Comparison of ENCODE assay signal across 14 cellular contexts in the genomic region with DNA sequence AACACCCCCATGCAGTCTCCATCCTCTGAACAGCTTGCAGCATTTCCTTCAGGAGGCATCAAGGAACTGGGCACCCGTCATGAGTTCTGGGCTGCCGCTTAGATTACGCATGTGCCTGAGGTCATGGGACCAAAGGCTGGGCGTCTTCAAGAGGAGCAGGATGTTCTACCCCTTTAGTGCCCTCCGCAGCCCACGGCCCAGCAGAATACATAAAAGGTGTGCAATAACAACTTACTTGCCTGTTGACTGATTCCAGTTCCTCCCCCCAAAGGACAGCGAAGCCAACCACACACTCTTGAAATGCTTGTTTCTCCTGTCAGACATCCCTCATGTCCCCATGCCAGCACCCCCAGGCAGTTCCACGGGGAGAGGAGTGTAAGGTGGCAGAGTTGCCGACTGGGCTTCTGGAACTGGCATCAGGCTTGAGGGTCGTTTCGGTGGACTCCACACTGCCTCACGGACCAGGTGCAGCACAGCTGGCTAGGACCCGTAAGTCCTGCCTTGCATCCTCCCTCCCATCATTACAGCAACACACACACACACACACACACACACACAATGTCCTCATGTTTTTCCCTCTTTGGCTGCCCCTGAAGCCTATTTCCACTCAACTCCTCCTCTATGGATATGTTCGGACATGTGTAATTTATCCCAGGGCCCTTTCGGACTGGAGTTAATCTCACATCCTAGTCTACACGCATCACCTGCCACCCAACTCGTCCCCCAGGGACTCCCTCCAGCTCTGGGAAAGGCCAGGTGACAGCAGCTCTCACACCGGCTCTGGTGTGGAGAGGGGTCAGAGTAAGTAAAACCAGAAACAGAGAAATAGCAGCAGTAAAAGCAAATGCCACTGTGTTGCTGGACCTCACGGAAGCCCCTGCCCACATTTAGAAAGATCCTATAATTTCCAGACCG.
A peak's percentile ranks its signal among the peaks of the same experiment; 100 is the strongest.
DNase-seq lines count a peak whose midpoint lies in the region; ATAC-seq and TF ChIP-seq lines count a peak whose summit lies in the region.
"Had no signal": no experiment of that assay in that cellular context is flagged by ENCODE, and none has a peak within 500 bp of the region (broad histone marks: within the 10 kb centered on the region; RNA-seq: fewer than 3 reads in every experiment).

No MANE protein-coding gene starts in this region.

- no peaks in the 10 kb centered on the region for H3K36me3 Mint-ChIP-seq in WTC11
- H3K36me3 Mint-ChIP-seq in nephron progenitor cell (ENCODE audit: low read depth): no peaks in the 10 kb centered on the region
- no peaks in the 10 kb centered on the region for H3K36me3 Mint-ChIP-seq in activated T-helper 2 cell treated with anti-CD3 and anti-CD28 coated beads, Interferon-gamma antibody, Interleukin-2, Interleukin-4, amounts not matched to agents 10 μg/mL and 5 μg/mL and 100 μg/mL, durations not matched to agents 14 hours and 24 hours and 36 hours (ENCODE audit: low read depth)
- H3K36me3 Mint-ChIP-seq: activated naive CD8-positive, alpha-beta T cell had no signal

- ATAC-seq in GM21786 (IDR thresholded peaks at IDR 0.05; ENCODE audit: unreplicated experiment): peak; percentile 24
- ATAC-seq in WTC11: peak; percentile 25; the same call in 1 of the 2 replicates
- ATAC-seq in GM21717 (IDR thresholded peaks at IDR 0.05; ENCODE audit: unreplicated experiment): no peak
- ATAC-seq in GM19397 (IDR thresholded peaks at IDR 0.05; ENCODE audit: unreplicated experiment): no peak

- H3K4me3 ChIP-seq in GM06990 (replicated peaks; ENCODE audit: low read depth, low read length): no peak overlapping the region

- POLR2A ChIA-PET in WTC11 (lab: Charles Lee): interaction anchor here (1.0 kb wide), 1 partner anchor 203 kb away, joined by 4 read pairs; no protein-coding TSS in a partner anchor

- TF ChIP-seq CTCF in GM06990 (IDR thresholded peaks at IDR 0.05; ENCODE audit: insufficient read depth, low read length, poor library complexity, severe bottlenecking) (no peak), WTC11 (IDR thresholded peaks at IDR 0.05) (no peak), nephron progenitor cell (IDR thresholded peaks at IDR 0.05) (no peak)

- intact Hi-C loops in activated T-helper 2 cell treated with anti-CD3 and anti-CD28 coated beads, Interferon-gamma antibody, Interleukin-2, Interleukin-4, amounts not matched to agents 10 μg/mL and 5 μg/mL and 100 μg/mL, durations not matched to agents 14 hours and 24 hours and 36 hours (cut with micrococcal nuclease): no loop called here
- intact Hi-C loops in posterior cingulate gyrus (cut with DNase I): no loop called here

- no peak overlapping the region for H3K27ac Mint-ChIP-seq in WTC11
- peak overlapping the region; percentile 74 for H3K27ac Mint-ChIP-seq in nephron progenitor cell
- H3K27ac Mint-ChIP-seq in activated T-helper 2 cell treated with anti-CD3 and anti-CD28 coated beads, Interferon-gamma antibody, Interleukin-2, Interleukin-4, amounts not matched to agents 10 μg/mL and 5 μg/mL and 100 μg/mL, durations not matched to agents 14 hours and 24 hours and 36 hours: no peak overlapping the region
- H3K27ac Mint-ChIP-seq: activated naive CD8-positive, alpha-beta T cell; HFFc6 had no signal

- no peaks in the 10 kb centered on the region; the same call in none of the 2 replicates for H3K27me3 Mint-ChIP-seq in WTC11 (ENCODE audit: low read depth)
- peaks cover 11% of the 10 kb centered on the region for H3K27me3 Mint-ChIP-seq in nephron progenitor cell (ENCODE audit: low read depth, poor library complexity)
- peaks cover 6% of the 10 kb centered on the region for H3K27me3 Mint-ChIP-seq in activated T-helper 2 cell treated with anti-CD3 and anti-CD28 coated beads, Interferon-gamma antibody, Interleukin-2, Interleukin-4, amounts not matched to agents 10 μg/mL and 5 μg/mL and 100 μg/mL, durations not matched to agents 14 hours and 24 hours and 36 hours (ENCODE audit: low read depth)

- H3K4me3 Mint-ChIP-seq in WTC11: no peak overlapping the region
- peak overlapping the region; percentile 5 for H3K4me3 Mint-ChIP-seq in nephron progenitor cell
- H3K4me3 Mint-ChIP-seq in activated T-helper 2 cell treated with anti-CD3 and anti-CD28 coated beads, Interferon-gamma antibody, Interleukin-2, Interleukin-4, amounts not matched to agents 10 μg/mL and 5 μg/mL and 100 μg/mL, durations not matched to agents 14 hours and 24 hours and 36 hours (ENCODE audit: low read depth): no peak overlapping the region
- H3K4me3 Mint-ChIP-seq: activated naive CD8-positive, alpha-beta T cell; HFFc6 had no signal

- CTCF ChIA-PET in WTC11 (lab: Charles Lee): interaction anchor here (1.6 to 1.9 kb wide), 2 partner anchors 16 to 144 kb away, joined by 3 to 7 read pairs; no protein-coding TSS in a partner anchor

- H3K4me1 Mint-ChIP-seq in WTC11 (peaks cover 19% of the 10 kb centered on the region), nephron progenitor cell (peaks cover 28% of the 10 kb centered on the region)
- H3K4me1 Mint-ChIP-seq in activated T-helper 2 cell treated with anti-CD3 and anti-CD28 coated beads, Interferon-gamma antibody, Interleukin-2, Interleukin-4, amounts not matched to agents 10 μg/mL and 5 μg/mL and 100 μg/mL, durations not matched to agents 14 hours and 24 hours and 36 hours (ENCODE audit: low read depth): peaks cover 10% of the 10 kb centered on the region

- no peaks in the 10 kb centered on the region for H3K27me3 ChIP-seq in GM06990 (replicated peaks; ENCODE audit: control insufficient read depth, insufficient read depth, low read length)

- H3K9me3 Mint-ChIP-seq in WTC11: no peaks in the 10 kb centered on the region
- H3K9me3 Mint-ChIP-seq in nephron progenitor cell: no peaks in the 10 kb centered on the region
- H3K9me3 Mint-ChIP-seq in activated T-helper 2 cell treated with anti-CD3 and anti-CD28 coated beads, Interferon-gamma antibody, Interleukin-2, Interleukin-4, amounts not matched to agents 10 μg/mL and 5 μg/mL and 100 μg/mL, durations not matched to agents 14 hours and 24 hours and 36 hours: no peaks in the 10 kb centered on the region
- H3K9me3 Mint-ChIP-seq: HFFc6 had no signal

- DNase-seq in GM06990 (ENCODE audit: extremely low read depth, insufficient read length) (peak; percentile 77), WTC11 (ENCODE audit: low spot score) (no peak), nephron progenitor cell (no peak), posterior cingulate gyrus (no peak)
- no peak for DNase-seq in activated T-helper 2 cell treated with anti-CD3 and anti-CD28 coated beads, Interferon-gamma antibody, Interleukin-2, Interleukin-4, amounts not matched to agents 10 μg/mL and 5 μg/mL and 100 μg/mL, durations not matched to agents 14 hours and 24 hours and 36 hours (ENCODE audit: low spot score)
- DNase-seq: activated CD8-positive, alpha-beta memory T cell treated with anti-CD3 and anti-CD28 coated beads, Interleukin-2, amount 50 U/mL, for 4 hours; DMS53; HFFc6; NCI-H82; SIG-M5 had no signal

- H3K36me3 ChIP-seq in GM06990 (ENCODE audit: control insufficient read depth, insufficient read depth, low read length): no peaks in the 10 kb centered on the region

TF ChIP-seq in WTC11, 78 proteins besides CTCF, POLR2A, EP300 and RAD21 (continues in another document):
- TF ChIP-seq, protein P1, sequence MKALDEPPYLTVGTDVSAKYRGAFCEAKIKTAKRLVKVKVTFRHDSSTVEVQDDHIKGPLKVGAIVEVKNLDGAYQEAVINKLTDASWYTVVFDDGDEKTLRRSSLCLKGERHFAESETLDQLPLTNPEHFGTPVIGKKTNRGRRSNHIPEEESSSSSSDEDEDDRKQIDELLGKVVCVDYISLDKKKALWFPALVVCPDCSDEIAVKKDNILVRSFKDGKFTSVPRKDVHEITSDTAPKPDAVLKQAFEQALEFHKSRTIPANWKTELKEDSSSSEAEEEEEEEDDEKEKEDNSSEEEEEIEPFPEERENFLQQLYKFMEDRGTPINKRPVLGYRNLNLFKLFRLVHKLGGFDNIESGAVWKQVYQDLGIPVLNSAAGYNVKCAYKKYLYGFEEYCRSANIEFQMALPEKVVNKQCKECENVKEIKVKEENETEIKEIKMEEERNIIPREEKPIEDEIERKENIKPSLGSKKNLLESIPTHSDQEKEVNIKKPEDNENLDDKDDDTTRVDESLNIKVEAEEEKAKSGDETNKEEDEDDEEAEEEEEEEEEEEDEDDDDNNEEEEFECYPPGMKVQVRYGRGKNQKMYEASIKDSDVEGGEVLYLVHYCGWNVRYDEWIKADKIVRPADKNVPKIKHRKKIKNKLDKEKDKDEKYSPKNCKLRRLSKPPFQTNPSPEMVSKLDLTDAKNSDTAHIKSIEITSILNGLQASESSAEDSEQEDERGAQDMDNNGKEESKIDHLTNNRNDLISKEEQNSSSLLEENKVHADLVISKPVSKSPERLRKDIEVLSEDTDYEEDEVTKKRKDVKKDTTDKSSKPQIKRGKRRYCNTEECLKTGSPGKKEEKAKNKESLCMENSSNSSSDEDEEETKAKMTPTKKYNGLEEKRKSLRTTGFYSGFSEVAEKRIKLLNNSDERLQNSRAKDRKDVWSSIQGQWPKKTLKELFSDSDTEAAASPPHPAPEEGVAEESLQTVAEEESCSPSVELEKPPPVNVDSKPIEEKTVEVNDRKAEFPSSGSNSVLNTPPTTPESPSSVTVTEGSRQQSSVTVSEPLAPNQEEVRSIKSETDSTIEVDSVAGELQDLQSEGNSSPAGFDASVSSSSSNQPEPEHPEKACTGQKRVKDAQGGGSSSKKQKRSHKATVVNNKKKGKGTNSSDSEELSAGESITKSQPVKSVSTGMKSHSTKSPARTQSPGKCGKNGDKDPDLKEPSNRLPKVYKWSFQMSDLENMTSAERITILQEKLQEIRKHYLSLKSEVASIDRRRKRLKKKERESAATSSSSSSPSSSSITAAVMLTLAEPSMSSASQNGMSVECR (CRISPR knock-in tag; IDR thresholded peaks at IDR 0.05; ENCODE audit: borderline replicate concordance): no peak
- TF ChIP-seq, protein P2, sequence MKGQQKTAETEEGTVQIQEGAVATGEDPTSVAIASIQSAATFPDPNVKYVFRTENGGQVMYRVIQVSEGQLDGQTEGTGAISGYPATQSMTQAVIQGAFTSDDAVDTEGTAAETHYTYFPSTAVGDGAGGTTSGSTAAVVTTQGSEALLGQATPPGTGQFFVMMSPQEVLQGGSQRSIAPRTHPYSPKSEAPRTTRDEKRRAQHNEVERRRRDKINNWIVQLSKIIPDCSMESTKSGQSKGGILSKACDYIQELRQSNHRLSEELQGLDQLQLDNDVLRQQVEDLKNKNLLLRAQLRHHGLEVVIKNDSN (CRISPR knock-in tag; IDR thresholded peaks at IDR 0.05): no peak
- no peak for TF ChIP-seq FOXJ3 (CRISPR knock-in tag; IDR thresholded peaks at IDR 0.05; ENCODE audit: borderline replicate concordance)
- TF ChIP-seq SMAD4 (CRISPR knock-in tag; IDR thresholded peaks at IDR 0.05): no peak
- TF ChIP-seq TCF7 (CRISPR knock-in tag; IDR thresholded peaks at IDR 0.05; ENCODE audit: low read depth): no peak
- TF ChIP-seq, protein P3, sequence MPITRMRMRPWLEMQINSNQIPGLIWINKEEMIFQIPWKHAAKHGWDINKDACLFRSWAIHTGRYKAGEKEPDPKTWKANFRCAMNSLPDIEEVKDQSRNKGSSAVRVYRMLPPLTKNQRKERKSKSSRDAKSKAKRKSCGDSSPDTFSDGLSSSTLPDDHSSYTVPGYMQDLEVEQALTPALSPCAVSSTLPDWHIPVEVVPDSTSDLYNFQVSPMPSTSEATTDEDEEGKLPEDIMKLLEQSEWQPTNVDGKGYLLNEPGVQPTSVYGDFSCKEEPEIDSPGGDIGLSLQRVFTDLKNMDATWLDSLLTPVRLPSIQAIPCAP (CRISPR knock-in tag; IDR thresholded peaks at IDR 0.05): no peak

Comparison
In these comparisons a context has a peak if more than half of its experiments do, and no peak if none do; other contexts are left out.
1. ATAC-seq: peak in GM21786 (single experiment) and WTC11 (single experiment); none in GM21717 (single experiment) and GM19397 (single experiment).